9 cellular contexts compared by ENCODE assay signal in the genomic region with DNA sequence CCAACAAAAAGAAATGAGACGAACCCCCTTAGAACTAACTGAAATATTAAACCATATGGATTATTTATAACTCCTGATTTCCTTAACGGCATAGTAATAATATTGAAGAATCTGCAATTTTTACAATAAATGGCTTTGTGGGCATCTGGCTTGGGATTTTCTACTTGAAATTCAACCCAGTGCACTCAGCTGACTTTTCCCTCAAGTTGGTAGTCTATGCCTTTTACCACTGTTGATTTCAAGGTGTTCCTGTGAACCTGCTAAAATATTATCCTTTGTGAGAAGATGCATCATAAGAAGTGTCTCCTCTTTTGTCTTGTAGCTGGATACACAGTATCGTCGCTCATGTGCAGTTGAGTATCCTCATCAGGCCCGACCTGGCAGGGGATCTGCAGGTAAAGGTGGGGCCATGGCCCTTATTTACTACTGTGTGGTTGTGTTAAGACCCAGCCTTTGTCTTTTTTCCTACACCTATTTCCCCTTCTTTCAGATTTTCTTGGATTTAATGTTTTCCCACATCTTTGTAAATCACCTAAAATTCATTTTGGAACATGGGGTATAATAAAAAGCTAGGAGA.
"Had no signal": no experiment of that assay in that cellular context is flagged by ENCODE, and none has a peak within 500 bp of the region (broad histone marks: within the 10 kb centered on the region; RNA-seq: fewer than 3 reads in every experiment).

No MANE protein-coding gene starts in this region.

- H3K27ac ChIP-seq: GM23248, KMS-11 had no signal

- FAIRE-seq: H54, HTR-8/SVneo had no signal

- H2AFZ ChIP-seq: GM23248 had no signal

- H3K9ac ChIP-seq: GM23248, KMS-11 had no signal

- H3K4me2 ChIP-seq: KMS-11 had no signal

- H3K4me3 ChIP-seq: GM23248 had no signal

- DNase-seq: GM23248, GOT3, H9, HCEC 1CT, IMR-90, KBM-7 had no signal
